Comparison of ENCODE assay signal across 34 cellular contexts in the genomic region with DNA sequence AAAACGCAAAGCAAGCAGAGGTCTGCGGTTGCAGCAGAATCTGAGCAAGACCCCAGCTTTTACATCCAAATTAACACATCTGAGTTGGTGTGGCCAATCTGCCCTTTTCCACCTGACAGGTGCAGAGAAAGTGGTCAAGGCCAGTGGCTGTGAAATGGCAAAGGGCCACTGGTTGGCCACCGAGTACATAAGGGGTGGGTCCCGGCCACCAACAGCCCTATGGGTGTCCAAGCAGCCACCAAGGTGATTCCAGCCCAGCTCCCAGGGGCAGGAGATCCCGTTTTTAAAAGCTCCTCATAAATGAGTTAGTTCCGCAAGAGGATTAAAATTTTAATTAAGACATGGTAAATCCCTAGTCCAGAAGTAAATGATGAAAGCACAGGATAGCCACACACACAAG. TPM values are rescaled to one million over a fixed set of nuclear protein-coding genes. Genes with fewer than 3 reads are reported as not detected.
"Had no signal": no experiment of that assay in that cellular context is flagged by ENCODE, and none has a peak within 500 bp of the region (broad histone marks: within the 10 kb centered on the region; RNA-seq: fewer than 3 reads in every experiment).

No MANE protein-coding gene starts in this region.

- H3K27ac Mint-ChIP-seq: activated CD8-positive, alpha-beta T cell treated with anti-CD3 and anti-CD28 coated beads, Interleukin-2, amount 10 ng/mL, durations not matched to agents 7 days and 5 days; activated naive CD4-positive, alpha-beta T cell treated with anti-CD3 and anti-CD28 coated beads, Interleukin-2, amount 10 ng/mL, durations not matched to agents 7 days and 5 days; activated naive CD8-positive, alpha-beta T cell treated with anti-CD3 and anti-CD28 coated beads for 36 hours had no signal

- FAIRE-seq: K562 had no signal

- H3K9me3 Mint-ChIP-seq: activated naive CD4-positive, alpha-beta T cell treated with anti-CD3 and anti-CD28 coated beads, Interleukin-2, amount 10 ng/mL, durations not matched to agents 7 days and 5 days; activated naive CD8-positive, alpha-beta T cell treated with anti-CD3 and anti-CD28 coated beads for 36 hours; central memory CD8-positive, alpha-beta T cell had no signal

- H3K27me3 Mint-ChIP-seq: activated naive CD4-positive, alpha-beta T cell treated with anti-CD3 and anti-CD28 coated beads, Interleukin-2, amount 10 ng/mL, durations not matched to agents 7 days and 5 days; activated naive CD8-positive, alpha-beta T cell treated with anti-CD3 and anti-CD28 coated beads for 36 hours; central memory CD8-positive, alpha-beta T cell had no signal

- ATAC-seq: activated CD8-positive, alpha-beta T cell treated with anti-CD3 and anti-CD28 coated beads, Interleukin-2, amount 10 ng/mL, durations not matched to agents 7 days and 5 days; K562 had no signal

- H3K36me3 ChIP-seq: cardiac muscle cell had no signal

- DNase-seq: activated CD4-positive, alpha-beta T cell treated with anti-CD3 and anti-CD28 coated beads for 1 hour; activated CD4-positive, alpha-beta T cell treated with anti-CD3 and anti-CD28 coated beads for 48 hours; activated CD4-positive, CD25-positive, alpha-beta regulatory T cell; activated CD8-positive, alpha-beta T cell treated with anti-CD3 and anti-CD28 coated beads, Interleukin-2, amount 10 ng/mL, durations not matched to agents 7 days and 5 days; activated effector memory CD4-positive, alpha-beta T cell treated with anti-CD3 and anti-CD28 coated beads, Interleukin-2, amount 50 U/mL, for 16 hours; activated naive CD4-positive, alpha-beta T cell treated with anti-CD3 and anti-CD28 coated beads, Interleukin-2, amount 10 ng/mL, durations not matched to agents 7 days and 5 days; activated naive CD8-positive, alpha-beta T cell treated with anti-CD3 and anti-CD28 coated beads for 36 hours; activated T-cell treated with anti-CD3 and anti-CD28 coated beads, Interleukin-2, amount 50 U/mL, for 48 hours; amygdala; NCI-H1092 treated with DMSO at 0.1 percent for 48 hours; NCI-H1417; NCI-H146; NCI-H187; NCI-H2081; NCI-H2171 treated with DMSO at 0.1 percent for 48 hours; NCI-H2227 treated with DMSO at 0.1 percent for 48 hours; NCI-H446; NCI-H510A treated with DMSO at 0.1 percent for 48 hours; NCI-H526 treated with DMSO at 0.1 percent for 48 hours; NCI-H774; OCI-M1; Right ventricle myocardium superior; SW 1271; T-helper 1 cell; T-helper 2 cell; T-helper 9 cell had no signal

- H3K4me3 ChIP-seq: ascending aorta, cardiac muscle cell, K562 had no signal

- H3K4me3 Mint-ChIP-seq: activated CD8-positive, alpha-beta T cell treated with anti-CD3 and anti-CD28 coated beads, Interleukin-2, amount 10 ng/mL, durations not matched to agents 7 days and 5 days; activated naive CD4-positive, alpha-beta T cell treated with anti-CD3 and anti-CD28 coated beads, Interleukin-2, amount 10 ng/mL, durations not matched to agents 7 days and 5 days; activated naive CD8-positive, alpha-beta T cell treated with anti-CD3 and anti-CD28 coated beads for 36 hours; central memory CD8-positive, alpha-beta T cell had no signal

- H3K27ac ChIP-seq: ascending aorta, cardiac muscle cell, VCaP had no signal

- H3K27me3 ChIP-seq: ascending aorta, cardiac muscle cell had no signal

- H3K9me3 ChIP-seq: ascending aorta had no signal

RNA-seq across cellular contexts. Expression of gene LITAFD, which starts 52.5 kb away (rescaled TPM):
- total RNA-seq: activated CD8-positive, alpha-beta T cell treated with anti-CD3 and anti-CD28 coated beads, Interleukin-2, amount 10 ng/mL, durations not matched to agents 7 days and 5 days; activated naive CD8-positive, alpha-beta T cell treated with anti-CD3 and anti-CD28 coated beads for 36 hours; ascending aorta; cardiac muscle cell; chondrocyte; K562; M059J; Right ventricle myocardium superior had no signal
- polyA plus RNA-seq: adipose tissue, K562 had no signal
